ENCODE assay signal across 1 cellular context in genomic region chr9:14136646-14137370, GRCh38.
TF ChIP-seq lines count a peak whose summit lies in the region.

No MANE protein-coding gene starts in this region.

TF ChIP-seq in SK-N-SH treated with all-trans-retinoic acid at 6 μM for 48 hours, 23 proteins besides CTCF, POLR2A, EP300 and RAD21 (continued from another document):
- no peak for TF ChIP-seq TSHZ2 (CRISPR knock-in tag; IDR thresholded peaks at IDR 0.05)
